ENCODE assay signal across 1 cellular context in the genomic region with DNA sequence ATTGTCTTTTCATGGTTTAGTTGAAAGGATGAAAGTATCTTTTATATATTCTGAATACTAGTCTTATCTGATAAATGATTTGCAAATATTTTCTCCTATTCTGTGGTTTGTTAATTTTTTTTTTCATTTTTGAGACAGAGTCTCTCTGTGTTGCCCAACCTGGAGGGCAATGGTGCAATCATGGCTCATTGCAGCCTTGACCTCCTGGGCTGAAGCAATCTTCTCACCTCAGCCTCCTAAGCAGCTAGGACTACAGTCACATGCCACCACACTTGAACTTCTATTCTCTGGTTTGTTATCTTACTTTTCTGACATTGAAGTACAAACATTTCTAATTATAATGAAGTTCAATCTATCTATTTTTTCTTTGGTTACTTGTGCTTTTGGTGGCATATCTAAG.
A peak's percentile ranks its signal among the peaks of the same experiment; 100 is the strongest.
TF ChIP-seq lines count a peak whose summit lies in the region.

No MANE protein-coding gene starts in this region.

TF ChIP-seq in HepG2, 621 proteins besides CTCF, POLR2A, EP300 and RAD21 (continued from another document):
- no peak for TF ChIP-seq MYNN (CRISPR knock-in tag; IDR thresholded peaks at IDR 0.05; ENCODE audit: low read depth)
- TF ChIP-seq RXRB (CRISPR knock-in tag; IDR thresholded peaks at IDR 0.05; ENCODE audit: borderline replicate concordance), result no peak
- TF ChIP-seq NR2C2 (CRISPR knock-in tag; IDR thresholded peaks at IDR 0.05; ENCODE audit: borderline replicate concordance), result peak; percentile 56; the same call in 1 of the 2 replicates
- TF ChIP-seq KLF9 (CRISPR knock-in tag; IDR thresholded peaks at IDR 0.05; ENCODE audit: low read depth), result no peak
- TF ChIP-seq, protein P1, sequence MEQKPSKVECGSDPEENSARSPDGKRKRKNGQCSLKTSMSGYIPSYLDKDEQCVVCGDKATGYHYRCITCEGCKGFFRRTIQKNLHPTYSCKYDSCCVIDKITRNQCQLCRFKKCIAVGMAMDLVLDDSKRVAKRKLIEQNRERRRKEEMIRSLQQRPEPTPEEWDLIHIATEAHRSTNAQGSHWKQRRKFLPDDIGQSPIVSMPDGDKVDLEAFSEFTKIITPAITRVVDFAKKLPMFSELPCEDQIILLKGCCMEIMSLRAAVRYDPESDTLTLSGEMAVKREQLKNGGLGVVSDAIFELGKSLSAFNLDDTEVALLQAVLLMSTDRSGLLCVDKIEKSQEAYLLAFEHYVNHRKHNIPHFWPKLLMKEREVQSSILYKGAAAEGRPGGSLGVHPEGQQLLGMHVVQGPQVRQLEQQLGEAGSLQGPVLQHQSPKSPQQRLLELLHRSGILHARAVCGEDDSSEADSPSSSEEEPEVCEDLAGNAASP (CRISPR knock-in tag; IDR thresholded peaks at IDR 0.05; ENCODE audit: borderline replicate concordance), result no peak
- no peak for TF ChIP-seq RBM39 (IDR thresholded peaks at IDR 0.05; ENCODE audit: low read depth, low read length, poor library complexity, severe bottlenecking)
- no peak for TF ChIP-seq BORCS8-MEF2B (CRISPR knock-in tag; IDR thresholded peaks at IDR 0.05)
- no peak for TF ChIP-seq ZNF577 (CRISPR knock-in tag; IDR thresholded peaks at IDR 0.05; ENCODE audit: borderline replicate concordance, low read depth)
